ENCODE assay signal across 12 cellular contexts in genomic region chr20:61437280-61438206, GRCh38.
A peak's percentile ranks its signal among the peaks of the same experiment; 100 is the strongest.
DNase-seq lines count a peak whose midpoint lies in the region; ATAC-seq and TF ChIP-seq lines count a peak whose summit lies in the region.
"Had no signal": no experiment of that assay in that cellular context is flagged by ENCODE, and none has a peak within 500 bp of the region (broad histone marks: within the 10 kb centered on the region; RNA-seq: fewer than 3 reads in every experiment).

No MANE protein-coding gene starts in this region.

- intact Hi-C loops in IMR-90 (cut with micrococcal nuclease): no loop called here

- peak overlapping the region; percentile 75 for H4K91ac ChIP-seq in IMR-90 (ENCODE audit: insufficient read depth, low read depth, low read length)

- H4K5ac ChIP-seq in IMR-90 (ENCODE audit: low read depth, low read length): no peak overlapping the region; the same call in 1 of the 2 replicates

- DNase-seq in IMR-90 (peak; percentile 90), ecto neural progenitor cell (ENCODE audit: low spot score) (peak; percentile 56), substantia nigra (lab: John Stamatoyannopoulos, UW) (peak in 11 of 49 donors; percentile 6 to 52 (median 19)), DMS153 (lab: John Stamatoyannopoulos, UW) (no peak)
- DNase-seq in activated CD8-positive, alpha-beta memory T cell treated with anti-CD3 and anti-CD28 coated beads, Interleukin-2, amount 10 ng/mL, durations not matched to agents 7 days and 5 days: no peak
- DNase-seq: GF-D8, naive B cell, T-helper 9 cell had no signal

- H3K27ac ChIP-seq in IMR-90 (ENCODE audit: insufficient read depth, low read length) (peak overlapping the region; percentile 45), iPS-20b (ENCODE audit: low read length) (peak overlapping the region; percentile 97), substantia nigra (ENCODE audit: low read depth, low read length, poor library complexity, severe bottlenecking) (peak overlapping the region; percentile 1)

- H3K27me3 Mint-ChIP-seq in activated CD8-positive, alpha-beta memory T cell treated with anti-CD3 and anti-CD28 coated beads, Interleukin-2, amount 10 ng/mL, durations not matched to agents 7 days and 5 days: no peaks in the 10 kb centered on the region

- peak overlapping the region; percentile 52; the same call in 1 of the 2 replicates for H3K23ac ChIP-seq in IMR-90 (ENCODE audit: low read depth, low read length)

- CTCF ChIA-PET in IMR-90 (lab: Yijun Ruan, JAX): no interaction called here
- CTCF ChIA-PET in activated CD8-positive, alpha-beta memory T cell treated with anti-CD3 and anti-CD28 coated beads, Interleukin-2, amount 10 ng/mL, durations not matched to agents 7 days and 5 days (lab: Charles Lee): no interaction called here

- ATAC-seq in IMR-90 (ENCODE audit: low read depth): peak; percentile 35
- ATAC-seq in activated CD8-positive, alpha-beta memory T cell treated with anti-CD3 and anti-CD28 coated beads, Interleukin-2, amount 10 ng/mL, durations not matched to agents 7 days and 5 days: no peak
- no peak for ATAC-seq in HG03139 (IDR thresholded peaks at IDR 0.05; ENCODE audit: unreplicated experiment)
- no peak for ATAC-seq in HG02884 (IDR thresholded peaks at IDR 0.05; ENCODE audit: unreplicated experiment)

- H4K20me1 ChIP-seq in IMR-90 (ENCODE audit: insufficient read depth, low read length): no peaks in the 10 kb centered on the region

- H3K9me3 ChIP-seq in IMR-90 (ENCODE audit: control insufficient read depth, insufficient read depth, low read length) (no peaks in the 10 kb centered on the region), iPS-20b (ENCODE audit: insufficient read depth, low read depth, low read length) (no peaks in the 10 kb centered on the region)

- BruUV-seq in IMR-90 (replicated peaks; lab: Mats Ljungman, UMichigan): no TSS peak

- H3K4me1 ChIP-seq in IMR-90 (ENCODE audit: control insufficient read depth, insufficient read depth, low read length) (peaks cover 7% of the 10 kb centered on the region; the same call in 1 of the 2 replicates), iPS-20b (ENCODE audit: insufficient read depth, low read length) (peaks cover 55% of the 10 kb centered on the region)

- H3K4me2 ChIP-seq in IMR-90 (ENCODE audit: low read depth, low read length): 0 out of 2 replicates have a peak overlapping the region, but pooled peaks have one; percentile 9

- peak overlapping the region; percentile 78 for H2AFZ ChIP-seq in IMR-90 (replicated peaks; ENCODE audit: low read length, poor library complexity)

- peak overlapping the region; percentile 9; the same call in 1 of the 2 replicates for H2AK5ac ChIP-seq in IMR-90 (ENCODE audit: low read depth, low read length)

- peak overlapping the region; percentile 58 to 61; a peak in 3 of 4 replicates for H4K8ac ChIP-seq in IMR-90 (ENCODE audit: low read depth in 2 of 2, low read length in 2 of 2)

- peak overlapping the region; percentile 83 for H2BK120ac ChIP-seq in IMR-90 (ENCODE audit: low read depth, low read length)

- no peaks in the 10 kb centered on the region for H3K36me3 Mint-ChIP-seq in activated CD8-positive, alpha-beta memory T cell treated with anti-CD3 and anti-CD28 coated beads, Interleukin-2, amount 10 ng/mL, durations not matched to agents 7 days and 5 days

- H3K36me3 ChIP-seq in IMR-90 (ENCODE audit: control insufficient read depth, insufficient read depth, low read length) (no peaks in the 10 kb centered on the region), iPS-20b (ENCODE audit: insufficient read depth, low read depth, low read length) (no peaks in the 10 kb centered on the region)
- H3K36me3 ChIP-seq: esophagus muscularis mucosa had no signal

- TF ChIP-seq CTCF in IMR-90 (conservative IDR thresholded peaks at IDR 0.05; ENCODE audit: low read depth, low read length): no peak

- 0 out of 2 replicates have a peak overlapping the region, but pooled peaks have one; percentile 28 for H3K9ac ChIP-seq in IMR-90 (ENCODE audit: low read depth, low read length)
- peak overlapping the region; percentile 85 for H3K9ac ChIP-seq in iPS-20b (ENCODE audit: low read depth, low read length)

- POLR2A ChIA-PET in IMR-90 (lab: Charles Lee; ENCODE audit: unreplicated experiment): no interaction called here

- H3K9me3 Mint-ChIP-seq in activated CD8-positive, alpha-beta memory T cell treated with anti-CD3 and anti-CD28 coated beads, Interleukin-2, amount 10 ng/mL, durations not matched to agents 7 days and 5 days (ENCODE audit: low read depth): no peaks in the 10 kb centered on the region

- peak overlapping the region; percentile 57 for H2BK5ac ChIP-seq in IMR-90 (ENCODE audit: low read depth, low read length, poor library complexity, severe bottlenecking)

- peak overlapping the region; percentile 83 for H2AK9ac ChIP-seq in IMR-90 (replicated peaks; ENCODE audit: low read depth, low read length, poor library complexity)

- peak overlapping the region; percentile 34; the same call in 1 of the 3 replicates for H2BK15ac ChIP-seq in IMR-90 (ENCODE audit: low read depth, low read length)

- peak overlapping the region; percentile 63 for H3K14ac ChIP-seq in IMR-90 (replicated peaks; ENCODE audit: low read depth, low read length)

- peak overlapping the region; percentile 71 for H3K56ac ChIP-seq in IMR-90 (ENCODE audit: extremely low read depth, insufficient read depth, low read length)

- H3K4me3 ChIP-seq in IMR-90 (ENCODE audit: insufficient read depth, low read depth, low read length) (no peak overlapping the region), iPS-20b (ENCODE audit: low read length) (peak overlapping the region; percentile 49; the same call in 1 of the 2 replicates)
- H3K4me3 ChIP-seq: esophagus muscularis mucosa had no signal

- H3K4me1 Mint-ChIP-seq in activated CD8-positive, alpha-beta memory T cell treated with anti-CD3 and anti-CD28 coated beads, Interleukin-2, amount 10 ng/mL, durations not matched to agents 7 days and 5 days: no peaks in the 10 kb centered on the region

- peak overlapping the region; percentile 74 for H3K4ac ChIP-seq in IMR-90 (ENCODE audit: low read depth, low read length)

- H3K4me3 Mint-ChIP-seq in activated CD8-positive, alpha-beta memory T cell treated with anti-CD3 and anti-CD28 coated beads, Interleukin-2, amount 10 ng/mL, durations not matched to agents 7 days and 5 days: no peak overlapping the region

- H2BK20ac ChIP-seq in IMR-90 (ENCODE audit: low read depth, low read length): peak overlapping the region; percentile 69

- H3K27me3 ChIP-seq in IMR-90 (ENCODE audit: control insufficient read depth, insufficient read depth, low read length) (no peaks in the 10 kb centered on the region), iPS-20b (ENCODE audit: insufficient read depth, low read length) (peaks cover 12% of the 10 kb centered on the region; the same call in 1 of the 2 replicates)

- H3K9me1 ChIP-seq in IMR-90 (ENCODE audit: insufficient read depth, low read length): peaks cover 13% of the 10 kb centered on the region; the same call in 1 of the 2 replicates

- TF ChIP-seq POLR2A in IMR-90 (IDR thresholded peaks at IDR 0.05; ENCODE audit: low read depth, low read length): no peak

- dilution Hi-C loops in IMR-90 (cut with HindIII; ENCODE audit: low sequenced_read_pairs, unreplicated experiment): no loop called here

- H3K79me1 ChIP-seq in IMR-90 (ENCODE audit: low read depth in 1 of 2, low read length in 2 of 2): peaks cover 0 to 5% of the 10 kb centered on the region in 2 experiments; a peak in 1 of 4 replicates

- no peak overlapping the region; the same call in 1 of the 2 replicates for H3K18ac ChIP-seq in IMR-90 (ENCODE audit: low read depth, low read length)

- H3K27ac Mint-ChIP-seq in activated CD8-positive, alpha-beta memory T cell treated with anti-CD3 and anti-CD28 coated beads, Interleukin-2, amount 10 ng/mL, durations not matched to agents 7 days and 5 days: no peak overlapping the region
- H3K27ac Mint-ChIP-seq: naive B cell had no signal

- WGBS in IMR-90 (ENCODE audit: extremely low coverage in 2 of 2, insufficient read length in 1 of 2), 2 experiments: 63% methylated on average over 11 of the region's 28 CpGs; no CpG with 5 or more reads in 1 of the 2 experiments

- TF ChIP-seq RAD21 in IMR-90 (IDR thresholded peaks at IDR 0.05; ENCODE audit: low read length): no peak

- in situ Hi-C loops in IMR-90 (cut with MboI; ENCODE audit: low sequenced_read_pairs): no loop called here

TF ChIP-seq in IMR-90, 13 proteins besides CTCF, POLR2A, EP300 and RAD21 (continues in another document):
- TF ChIP-seq USF2 (IDR thresholded peaks at IDR 0.05; ENCODE audit: low read depth, low read length): no peak
- no peak for TF ChIP-seq MXI1 (IDR thresholded peaks at IDR 0.05; ENCODE audit: borderline replicate concordance, low read depth, low read length)
- TF ChIP-seq CEBPB (IDR thresholded peaks at IDR 0.05; ENCODE audit: low read depth, low read length): peak; percentile 75
- TF ChIP-seq RCOR1 (IDR thresholded peaks at IDR 0.05; ENCODE audit: insufficient replicate concordance, low read length): no peak
- no peak for TF ChIP-seq BHLHE40 (IDR thresholded peaks at IDR 0.05; ENCODE audit: low read depth, low read length)
- TF ChIP-seq ELK1 (IDR thresholded peaks at IDR 0.05; ENCODE audit: borderline replicate concordance, low read depth, low read length): no peak
- TF ChIP-seq MAFK (IDR thresholded peaks at IDR 0.05; ENCODE audit: low read depth, low read length): peak; percentile 64; the same call in 1 of the 2 replicates
- no peak for TF ChIP-seq CHD1 (IDR thresholded peaks at IDR 0.05; ENCODE audit: low read depth, low read length)
- TF ChIP-seq FOS (IDR thresholded peaks at IDR 0.05; ENCODE audit: low read depth, low read length): no peak
- no peak for TF ChIP-seq RFX5 (IDR thresholded peaks at IDR 0.05; ENCODE audit: low read depth, low read length)
- TF ChIP-seq NFE2L2 (IDR thresholded peaks at IDR 0.05; ENCODE audit: low read depth, low read length): peak; percentile 85
- no peak for TF ChIP-seq MAZ (IDR thresholded peaks at IDR 0.05; ENCODE audit: borderline replicate concordance, low read depth, low read length)

Comparison
In these comparisons a context has a peak if more than half of its experiments do, and no peak if none do; other contexts are left out.
1. DNase-seq: peak in IMR-90 (single experiment) and ecto neural progenitor cell (single experiment); none in activated CD8-positive, alpha-beta memory T cell treated with anti-CD3 and anti-CD28 coated beads, Interleukin-2, amount 10 ng/mL, durations not matched to agents 7 days and 5 days (single experiment) and DMS153 (single experiment).
2. H3K27ac ChIP-seq: peak in every context shown above with its lines; median percentile 97 in iPS-20b; 45 in IMR-90; 1 in substantia nigra.